In genomic region chr4:7115557-7116340, GRCh38 we compare ENCODE assay signal across 1 cellular context.
A peak's percentile ranks its signal among the peaks of the same experiment; 100 is the strongest.
TF ChIP-seq lines count a peak whose summit lies in the region.

No MANE protein-coding gene starts in this region.

TF ChIP-seq in HEK293, 187 proteins besides CTCF, POLR2A, EP300 and RAD21 (continued from another document):
- TF ChIP-seq ZNF645 (tag by site-specific recombination; IDR thresholded peaks at IDR 0.05) (no peak), EGR2 (tag by site-specific recombination; IDR thresholded peaks at IDR 0.05; ENCODE audit: low read depth) (peak; percentile 72), ZNF155 (tag by site-specific recombination; IDR thresholded peaks at IDR 0.05) (no peak), MYNN (tag by site-specific recombination; IDR thresholded peaks at IDR 0.05; ENCODE audit: borderline replicate concordance) (no peak), ZEB2 (tag by site-specific recombination; IDR thresholded peaks at IDR 0.05) (no peak), ZNF514 (tag by site-specific recombination; IDR thresholded peaks at IDR 0.05) (no peak), ZNF221 (tag by site-specific recombination; IDR thresholded peaks at IDR 0.05; ENCODE audit: borderline replicate concordance) (no peak), ZNF433 (tag by site-specific recombination; IDR thresholded peaks at IDR 0.05; ENCODE audit: low read depth) (no peak), ZNF629 (tag by site-specific recombination; IDR thresholded peaks at IDR 0.05) (no peak), ZNF362 (tag by site-specific recombination; IDR thresholded peaks at IDR 0.05) (no peak), REPIN1 (tag by site-specific recombination; IDR thresholded peaks at IDR 0.05; ENCODE audit: low read depth) (no peak), ZNF791 (tag by site-specific recombination; IDR thresholded peaks at IDR 0.05) (no peak), OVOL3 (tag by site-specific recombination; IDR thresholded peaks at IDR 0.05) (no peak), ZNF354C (tag by site-specific recombination; IDR thresholded peaks at IDR 0.05; ENCODE audit: borderline replicate concordance, low read depth) (no peak), ZNF148 (tag by site-specific recombination; IDR thresholded peaks at IDR 0.05; ENCODE audit: borderline replicate concordance) (no peak)
- TF ChIP-seq, protein P1, sequence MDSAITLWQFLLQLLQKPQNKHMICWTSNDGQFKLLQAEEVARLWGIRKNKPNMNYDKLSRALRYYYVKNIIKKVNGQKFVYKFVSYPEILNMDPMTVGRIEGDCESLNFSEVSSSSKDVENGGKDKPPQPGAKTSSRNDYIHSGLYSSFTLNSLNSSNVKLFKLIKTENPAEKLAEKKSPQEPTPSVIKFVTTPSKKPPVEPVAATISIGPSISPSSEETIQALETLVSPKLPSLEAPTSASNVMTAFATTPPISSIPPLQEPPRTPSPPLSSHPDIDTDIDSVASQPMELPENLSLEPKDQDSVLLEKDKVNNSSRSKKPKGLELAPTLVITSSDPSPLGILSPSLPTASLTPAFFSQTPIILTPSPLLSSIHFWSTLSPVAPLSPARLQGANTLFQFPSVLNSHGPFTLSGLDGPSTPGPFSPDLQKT (IDR thresholded peaks at IDR 0.05; ENCODE audit: borderline replicate concordance, low read depth, low read length): no peak
